ENCODE assay signal across 8 cellular contexts in the genomic region with DNA sequence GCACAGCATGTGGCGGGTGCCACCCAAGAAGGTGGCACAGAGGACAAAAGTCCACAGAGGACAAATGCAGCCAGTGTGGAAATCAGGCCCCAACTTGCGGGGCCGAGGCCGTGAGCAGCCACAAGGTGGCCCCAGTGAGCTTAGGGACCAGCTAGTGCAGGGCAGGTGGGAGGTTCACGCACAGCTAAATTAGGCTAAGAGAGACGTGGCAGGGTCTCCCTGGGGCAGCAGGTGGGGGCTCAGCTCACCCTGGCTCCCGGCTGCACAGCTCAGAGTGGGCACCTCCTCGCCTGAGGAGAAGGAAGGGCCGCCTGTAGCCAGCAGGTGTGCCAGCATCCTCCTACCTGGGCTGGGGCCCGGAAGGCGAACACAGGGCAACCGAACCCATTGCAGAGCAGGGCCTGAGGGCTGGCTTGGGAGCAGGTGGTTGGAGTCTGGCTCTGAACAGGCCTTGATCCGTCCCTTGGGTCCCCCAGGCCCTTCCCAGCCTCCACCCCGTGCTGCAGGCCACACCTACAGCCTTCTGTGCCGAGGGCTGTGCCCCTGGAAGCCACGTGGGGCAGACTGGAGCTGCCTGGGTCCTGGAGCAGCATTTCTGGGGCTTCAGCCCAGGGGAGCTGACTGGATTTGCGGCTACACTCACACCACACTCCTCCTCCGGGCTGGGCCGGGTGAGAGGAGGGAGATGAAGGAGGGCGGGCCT. TPM values are rescaled to one million over a fixed set of nuclear protein-coding genes. Genes with fewer than 3 reads are reported as not detected.
A peak's percentile ranks its signal among the peaks of the same experiment; 100 is the strongest.
DNase-seq lines count a peak whose midpoint lies in the region; ATAC-seq and TF ChIP-seq lines count a peak whose summit lies in the region.

No MANE protein-coding gene starts in this region.

- H3K9me2 ChIP-seq in SU-DHL-6 (replicated peaks; ENCODE audit: insufficient read depth, low read length), result no peaks in the 10 kb centered on the region

- H3K4me3 ChIP-seq in GM06990 (replicated peaks; ENCODE audit: low read depth, low read length), result peak overlapping the region; percentile 21
- H3K4me3 ChIP-seq in SU-DHL-6 (ENCODE audit: insufficient read depth, low read length, poor library complexity, severe bottlenecking), result no peak overlapping the region
- H3K4me3 ChIP-seq in skeletal muscle tissue (ENCODE audit: low read length in 3 of 3), result peak overlapping the region; percentile 23 to 45 (median 32)

- H3K27me3 ChIP-seq in GM06990 (replicated peaks; ENCODE audit: control insufficient read depth, insufficient read depth, low read length) (no peaks in the 10 kb centered on the region), SU-DHL-6 (ENCODE audit: low read length) (no peaks in the 10 kb centered on the region), skeletal muscle tissue (ENCODE audit: control insufficient read depth in 3 of 3, insufficient read depth in 3 of 3, low read length in 3 of 3) (no peaks in the 10 kb centered on the region)

- H3K4me1 ChIP-seq in skeletal muscle tissue (ENCODE audit: control insufficient read depth in 3 of 3, insufficient read depth in 3 of 3, low read length in 3 of 3), result peaks cover 6 to 10% (median 9%) of the 10 kb centered on the region in 3 donors

- peak overlapping the region in 1 of 2 donors; percentile 78 for H3K27ac Mint-ChIP-seq in activated naive CD4-positive, alpha-beta T cell treated with anti-CD3 and anti-CD28 coated beads, Interleukin-2, amount 50 U/mL, for 72 hours

- peak overlapping the region; percentile 92 for H2AFZ ChIP-seq in SU-DHL-6 (ENCODE audit: low read depth, low read length, severe bottlenecking)

- H3K4me2 ChIP-seq in SU-DHL-6 (ENCODE audit: low read depth, low read length, poor library complexity, severe bottlenecking), result peak overlapping the region; percentile 32

- intact Hi-C loops in left ventricle myocardium superior (cut with micrococcal nuclease), result loop anchor here (10.0 kb wide), 1 partner anchor 121 kb away; no protein-coding TSS in a partner anchor

- no peaks in the 10 kb centered on the region for H4K20me1 ChIP-seq in SU-DHL-6 (ENCODE audit: low read depth, low read length)

- 0 out of 2 replicates have a peak, but pooled peaks cover 8% of the 10 kb centered on the region for H3F3A ChIP-seq in SU-DHL-6 (ENCODE audit: insufficient read depth)

- H3K9me3 ChIP-seq in SU-DHL-6 (ENCODE audit: insufficient read depth, low read length) (no peaks in the 10 kb centered on the region), skeletal muscle tissue (ENCODE audit: control insufficient read depth in 3 of 3, low read length in 3 of 3) (no peaks in the 10 kb centered on the region)

- H3K9ac ChIP-seq in SU-DHL-6 (ENCODE audit: low read length) (peak overlapping the region; percentile 23; the same call in 1 of the 2 replicates), skeletal muscle tissue (ENCODE audit: low read depth in 1 of 3, low read length in 3 of 3) (peak overlapping the region in 1 of 3 donors; percentile 64)

- peak; percentile 93 for TF ChIP-seq CTCF in GM06990 (IDR thresholded peaks at IDR 0.05; ENCODE audit: insufficient read depth, low read length, poor library complexity, severe bottlenecking)
- TF ChIP-seq CTCF in SU-DHL-6 (IDR thresholded peaks at IDR 0.05; ENCODE audit: insufficient read depth, low read length, poor library complexity, severe bottlenecking), result peak; percentile 52

- H3K27ac ChIP-seq in SU-DHL-6 (ENCODE audit: low read depth, low read length), result no peak overlapping the region
- no peak overlapping the region for H3K27ac ChIP-seq in skeletal muscle tissue (ENCODE audit: low read depth, low read length)

- peak; percentile 83 to 90 for ATAC-seq in activated naive CD4-positive, alpha-beta T cell treated with anti-CD3 and anti-CD28 coated beads, Interleukin-2, amount 50 U/mL, for 72 hours
- ATAC-seq in left ventricle myocardium superior (peak; percentile 92), HG03342 (IDR thresholded peaks at IDR 0.05; ENCODE audit: unreplicated experiment) (no peak), HG02884 (IDR thresholded peaks at IDR 0.05; ENCODE audit: unreplicated experiment) (no peak)

- no peaks in the 10 kb centered on the region for H3K79me2 ChIP-seq in SU-DHL-6 (ENCODE audit: insufficient read depth, low read length)

- H3K9me3 Mint-ChIP-seq in activated naive CD4-positive, alpha-beta T cell treated with anti-CD3 and anti-CD28 coated beads, Interleukin-2, amount 50 U/mL, for 72 hours, result peaks cover 6 to 11% of the 10 kb centered on the region in 2 donors

- H3K36me3 Mint-ChIP-seq in activated naive CD4-positive, alpha-beta T cell treated with anti-CD3 and anti-CD28 coated beads, Interleukin-2, amount 50 U/mL, for 72 hours, result no peaks in the 10 kb centered on the region

- H3K36me3 ChIP-seq in GM06990 (ENCODE audit: control insufficient read depth, insufficient read depth, low read length) (no peaks in the 10 kb centered on the region), SU-DHL-6 (ENCODE audit: low read length) (no peaks in the 10 kb centered on the region), skeletal muscle tissue (ENCODE audit: control insufficient read depth in 3 of 3, insufficient read depth in 3 of 3, low read length in 3 of 3) (no peaks in the 10 kb centered on the region)

- DNase-seq in GM06990 (ENCODE audit: extremely low read depth, insufficient read length) (peak; percentile 80), M059J (ENCODE audit: low read depth) (peak; percentile 29), left ventricle myocardium superior (peak; percentile 91)
- peak; percentile 81 to 87 for DNase-seq in activated naive CD4-positive, alpha-beta T cell treated with anti-CD3 and anti-CD28 coated beads, Interleukin-2, amount 50 U/mL, for 72 hours (ENCODE audit: low spot score in 2 of 2)

RNA-seq across cellular contexts. Expression of a gene that starts 26.1 kb away (rescaled TPM):
- 4.3 and 11.8 TPM in 2 replicates for total RNA-seq in M059J (2014; rRNA removed; shearing (Covaris generic))
- total RNA-seq in activated naive CD4-positive, alpha-beta T cell treated with anti-CD3 and anti-CD28 coated beads, Interleukin-2, amount 50 U/mL, for 72 hours, result 1 to 10 TPM in 1 of 2 donors, under 1 TPM in 1; 0.54 to 1.1 TPM
- total RNA-seq in left ventricle myocardium superior, result 9.7 TPM
- 2.1 TPM for total RNA-seq in skeletal muscle tissue

RNA-seq across cellular contexts. Expression of a gene that starts 56.7 kb away (rescaled TPM):
- total RNA-seq in M059J (2014; rRNA removed; shearing (Covaris generic)), result 2.9 and 7.9 TPM in 2 replicates
- 10 to 100 TPM; 33.8 to 42.4 TPM for total RNA-seq in activated naive CD4-positive, alpha-beta T cell treated with anti-CD3 and anti-CD28 coated beads, Interleukin-2, amount 50 U/mL, for 72 hours
- total RNA-seq in left ventricle myocardium superior, result 94.0 TPM
- 26.1 TPM for total RNA-seq in skeletal muscle tissue

Comparison
In these comparisons a context has a peak if more than half of its experiments do, and no peak if none do; other contexts are left out.
1. DNase-seq: peak in every context shown above with its lines; median percentile 91 in left ventricle myocardium superior; 84 in activated naive CD4-positive, alpha-beta T cell treated with anti-CD3 and anti-CD28 coated beads, Interleukin-2, amount 50 U/mL, for 72 hours; 80 in GM06990; 29 in M059J.
2. ATAC-seq: peak in activated naive CD4-positive, alpha-beta T cell treated with anti-CD3 and anti-CD28 coated beads, Interleukin-2, amount 50 U/mL, for 72 hours (2 of 2) and left ventricle myocardium superior (single experiment); none in HG03342 (single experiment) and HG02884 (single experiment).